Comparison of ENCODE assay signal across 14 cellular contexts in the genomic region with DNA sequence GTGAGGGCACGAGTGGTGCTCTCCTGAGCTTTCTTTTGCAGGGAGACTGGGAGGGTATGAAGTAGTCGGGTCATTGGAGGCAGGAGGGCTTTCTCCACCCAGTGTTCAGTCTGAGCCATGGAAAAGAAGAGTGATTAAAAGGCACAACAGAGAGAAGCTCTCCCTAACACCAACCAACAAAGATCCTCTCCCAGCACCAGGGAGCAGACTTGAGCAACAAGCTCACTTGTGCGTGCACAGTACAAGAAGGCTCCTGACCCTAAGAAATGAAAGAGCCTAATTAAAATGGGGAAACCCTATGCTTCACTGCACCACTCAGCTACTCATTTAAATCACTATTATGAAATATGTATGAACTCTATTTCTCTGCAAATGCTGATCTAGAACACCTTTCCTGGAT.
DNase-seq lines count a peak whose midpoint lies in the region; ATAC-seq and TF ChIP-seq lines count a peak whose summit lies in the region.
"Had no signal": no experiment of that assay in that cellular context is flagged by ENCODE, and none has a peak within 500 bp of the region (broad histone marks: within the 10 kb centered on the region; RNA-seq: fewer than 3 reads in every experiment).

No MANE protein-coding gene starts in this region.

- TF ChIP-seq CTCF in Loucy (conservative IDR thresholded peaks at IDR 0.05; ENCODE audit: low read length), result peak; percentile 26
- peak; percentile 26 for TF ChIP-seq CTCF in neural progenitor cell (IDR thresholded peaks at IDR 0.05)
- TF ChIP-seq CTCF in dorsolateral prefrontal cortex (IDR thresholded peaks at IDR 0.05 in 54 of 56, conservative IDR thresholded peaks at IDR 0.05 in 2 of 56; ENCODE audit: low read depth in 1 of 56, partially characterized antibody in 56 of 56), result no peak
- no peak for TF ChIP-seq CTCF in gastrocnemius medialis (IDR thresholded peaks at IDR 0.05 in 4 of 5, conservative IDR thresholded peaks at IDR 0.05 in 1 of 5)

- intact Hi-C loops in activated CD4-positive, alpha-beta T cell treated with anti-CD3 and anti-CD28 coated beads for 36 hours (cut with DNase I, micrococcal nuclease), result no loop called here
- intact Hi-C loops in dorsolateral prefrontal cortex (cut with DNase I) (no loop called here), gastrocnemius medialis (cut with DNase I; ENCODE audit: low total_unique reads) (no loop called here)

- H3K4me3 ChIP-seq in Loucy (ENCODE audit: low read length, poor library complexity, severe bottlenecking), result no peak overlapping the region
- no peak overlapping the region for H3K4me3 ChIP-seq in neural progenitor cell
- H3K4me3 ChIP-seq in dorsolateral prefrontal cortex, result no peak overlapping the region
- H3K4me3 ChIP-seq in gastrocnemius medialis, result no peak overlapping the region
- H3K4me3 ChIP-seq: Peyer's patch had no signal

- TF ChIP-seq POLR2A in gastrocnemius medialis (IDR thresholded peaks at IDR 0.05), result no peak

- no peaks in the 10 kb centered on the region for H4K20me1 ChIP-seq in Loucy (ENCODE audit: insufficient read depth, low read length, poor library complexity, severe bottlenecking)
- H4K20me1 ChIP-seq in neural progenitor cell (ENCODE audit: low read depth), result no peaks in the 10 kb centered on the region

- no peak for DNase-seq in activated CD4-positive, alpha-beta T cell treated with anti-CD3 and anti-CD28 coated beads for 36 hours
- DNase-seq in activated CD4-positive, alpha-beta T cell treated with anti-CD3 and anti-CD28 coated beads for 4 hours, result no peak
- DNase-seq in amniotic epithelial cell (ENCODE audit: low read depth) (peak; percentile 17), neural progenitor cell (ENCODE audit: low spot score) (peak; percentile 40), dorsolateral prefrontal cortex (no peak), NCI-H2227 (lab: John Stamatoyannopoulos, UW; ENCODE audit: unreplicated experiment) (no peak), gastrocnemius medialis (no peak)
- DNase-seq: activated CD8-positive, alpha-beta T cell treated with anti-CD3 and anti-CD28 coated beads for 36 hours; effector memory CD4-positive, alpha-beta T cell; NCI-H2171; Peyer's patch; stimulated activated CD8-positive, alpha-beta memory T cell treated with anti-CD3 and anti-CD28 coated beads, Interleukin-4, amount 100 ng/mL, for 48 hours had no signal

- peak; percentile 36 for ATAC-seq in activated CD4-positive, alpha-beta T cell treated with anti-CD3 and anti-CD28 coated beads for 36 hours
- no peak for ATAC-seq in gastrocnemius medialis
- ATAC-seq: activated CD8-positive, alpha-beta T cell treated with anti-CD3 and anti-CD28 coated beads for 36 hours had no signal

- in situ Hi-C loops in gastrocnemius medialis (cut with MboI; ENCODE audit: low sequenced_read_pairs in 4 of 4), result no loop called here

- H3K79me2 ChIP-seq in Loucy (ENCODE audit: insufficient read depth, low read length), result no peaks in the 10 kb centered on the region
- H3K79me2 ChIP-seq in neural progenitor cell (ENCODE audit: low read depth), result no peaks in the 10 kb centered on the region

- H3K36me3 ChIP-seq in Loucy (ENCODE audit: insufficient read depth, low read length) (no peaks in the 10 kb centered on the region), neural progenitor cell (no peaks in the 10 kb centered on the region), gastrocnemius medialis (no peaks in the 10 kb centered on the region)
- H3K36me3 ChIP-seq: Peyer's patch had no signal

- POLR2A ChIA-PET in activated CD4-positive, alpha-beta T cell treated with anti-CD3 and anti-CD28 coated beads for 36 hours (lab: Charles Lee), result no interaction called here

- no peaks in the 10 kb centered on the region for H3K27me3 ChIP-seq in Loucy (ENCODE audit: insufficient read depth, low read length, poor library complexity, severe bottlenecking)
- no peaks in the 10 kb centered on the region for H3K27me3 ChIP-seq in neural progenitor cell
- H3K27me3 ChIP-seq in dorsolateral prefrontal cortex, result peaks cover 0 to 21% (median 0%) of the 10 kb centered on the region in 45 donors
- peaks cover 0 to 7% (median 3%) of the 10 kb centered on the region in 3 donors for H3K27me3 ChIP-seq in gastrocnemius medialis
- H3K27me3 ChIP-seq: Peyer's patch had no signal

- no peaks in the 10 kb centered on the region for H3K9me3 ChIP-seq in Loucy (ENCODE audit: insufficient read depth, low read depth, low read length)
- no peaks in the 10 kb centered on the region for H3K9me3 ChIP-seq in neural progenitor cell (ENCODE audit: low read depth)
- H3K9me3 ChIP-seq in gastrocnemius medialis, result no peaks in the 10 kb centered on the region
- H3K9me3 ChIP-seq: Peyer's patch had no signal

- H3K9ac ChIP-seq in Loucy (ENCODE audit: low read depth, low read length, poor library complexity, severe bottlenecking), result no peak overlapping the region
- H3K9ac ChIP-seq in neural progenitor cell, result no peak overlapping the region

- H3K27ac ChIP-seq in neural progenitor cell (no peak overlapping the region), dorsolateral prefrontal cortex (no peak overlapping the region), gastrocnemius medialis (no peak overlapping the region)
- H3K27ac ChIP-seq: Peyer's patch had no signal

- H3F3A ChIP-seq in Loucy (ENCODE audit: low read depth), result no peaks in the 10 kb centered on the region
- no peaks in the 10 kb centered on the region for H3F3A ChIP-seq in neural progenitor cell (ENCODE audit: low read depth)

- no peaks in the 10 kb centered on the region for H3K9me3 Mint-ChIP-seq in activated CD4-positive, alpha-beta T cell treated with anti-CD3 and anti-CD28 coated beads for 36 hours (ENCODE audit: low read depth)
- H3K9me3 Mint-ChIP-seq in neural progenitor cell, result no peaks in the 10 kb centered on the region
- H3K9me3 Mint-ChIP-seq: activated CD8-positive, alpha-beta T cell treated with anti-CD3 and anti-CD28 coated beads for 36 hours; IgD-negative memory B cell had no signal

- H3K4me1 ChIP-seq in Loucy (ENCODE audit: insufficient read depth, low read length, poor library complexity, severe bottlenecking) (no peaks in the 10 kb centered on the region), neural progenitor cell (peaks cover 8% of the 10 kb centered on the region), gastrocnemius medialis (no peaks in the 10 kb centered on the region)
- H3K4me1 ChIP-seq: Peyer's patch had no signal

- H3K4me2 ChIP-seq in Loucy (ENCODE audit: low read depth, low read length, poor library complexity, severe bottlenecking) (no peak overlapping the region), neural progenitor cell (no peak overlapping the region)

- H3K9me2 ChIP-seq in Loucy (replicated peaks; ENCODE audit: low read depth, low read length), result no peaks in the 10 kb centered on the region

- no peak overlapping the region for H3K4me3 Mint-ChIP-seq in activated CD4-positive, alpha-beta T cell treated with anti-CD3 and anti-CD28 coated beads for 36 hours
- no peak overlapping the region for H3K4me3 Mint-ChIP-seq in neural progenitor cell
- H3K4me3 Mint-ChIP-seq: activated CD8-positive, alpha-beta T cell treated with anti-CD3 and anti-CD28 coated beads for 36 hours; IgD-negative memory B cell had no signal

- H3K27me3 Mint-ChIP-seq in activated CD4-positive, alpha-beta T cell treated with anti-CD3 and anti-CD28 coated beads for 36 hours, result peaks cover 6% of the 10 kb centered on the region
- H3K27me3 Mint-ChIP-seq in neural progenitor cell (ENCODE audit: insufficient read depth, low read depth), result no peaks in the 10 kb centered on the region
- H3K27me3 Mint-ChIP-seq: IgD-negative memory B cell had no signal

- no peaks in the 10 kb centered on the region for H3K4me1 Mint-ChIP-seq in activated CD4-positive, alpha-beta T cell treated with anti-CD3 and anti-CD28 coated beads for 36 hours
- peaks cover 15% of the 10 kb centered on the region for H3K4me1 Mint-ChIP-seq in neural progenitor cell
- H3K4me1 Mint-ChIP-seq: IgD-negative memory B cell had no signal

- CTCF ChIA-PET in activated CD4-positive, alpha-beta T cell treated with anti-CD3 and anti-CD28 coated beads for 36 hours (lab: Charles Lee), result interaction anchor here (1.5 kb wide), 1 partner anchor 15 kb away, joined by 4 read pairs; no protein-coding TSS in a partner anchor

- H3K36me3 Mint-ChIP-seq in activated CD4-positive, alpha-beta T cell treated with anti-CD3 and anti-CD28 coated beads for 36 hours (ENCODE audit: low read depth), result no peaks in the 10 kb centered on the region
- no peaks in the 10 kb centered on the region for H3K36me3 Mint-ChIP-seq in neural progenitor cell
- H3K36me3 Mint-ChIP-seq: IgD-negative memory B cell had no signal

- H2AFZ ChIP-seq in Loucy (ENCODE audit: low read length) (no peak overlapping the region), neural progenitor cell (replicated peaks) (peak overlapping the region; percentile 32)

- no peak overlapping the region for H3K27ac Mint-ChIP-seq in activated CD4-positive, alpha-beta T cell treated with anti-CD3 and anti-CD28 coated beads for 36 hours
- no peak overlapping the region for H3K27ac Mint-ChIP-seq in neural progenitor cell
- H3K27ac Mint-ChIP-seq: activated CD8-positive, alpha-beta T cell treated with anti-CD3 and anti-CD28 coated beads for 36 hours; IgD-negative memory B cell had no signal

Comparison
In these comparisons a context has a peak if more than half of its experiments do, and no peak if none do; other contexts are left out.
1. DNase-seq: peak in amniotic epithelial cell (single experiment) and neural progenitor cell (single experiment); none in activated CD4-positive, alpha-beta T cell treated with anti-CD3 and anti-CD28 coated beads for 36 hours (single experiment), activated CD4-positive, alpha-beta T cell treated with anti-CD3 and anti-CD28 coated beads for 4 hours (0 of 2), dorsolateral prefrontal cortex (0 of 10), NCI-H2227 (single experiment) and gastrocnemius medialis (0 of 2).
2. CTCF ChIP-seq: peak in Loucy (single experiment) and neural progenitor cell (single experiment); none in dorsolateral prefrontal cortex (0 of 56) and gastrocnemius medialis (0 of 5).